ENCODE assay signal across 8 cellular contexts in genomic region chr1:23800396-23801337, GRCh38. TPM values are rescaled to one million over a fixed set of nuclear protein-coding genes. Genes with fewer than 3 reads are reported as not detected.
DNase-seq lines count a peak whose midpoint lies in the region; ATAC-seq and TF ChIP-seq lines count a peak whose summit lies in the region.

GALE (minus strand) TSS chr1:23800754; CDS start chr1:23799007, 1,747 bp downstream.

- peaks cover 14% of the 10 kb centered on the region for H3K4me1 Mint-ChIP-seq in activated CD4-positive, alpha-beta memory T cell treated with anti-CD3 and anti-CD28 coated beads for 36 hours (ENCODE audit: low read depth)

- 0 to 1% methylated on average over 44 to 46 of the region's 83 CpGs for WGBS in lower leg skin, 2 donors

- H3K27ac Mint-ChIP-seq in activated CD4-positive, alpha-beta memory T cell treated with anti-CD3 and anti-CD28 coated beads for 36 hours, result peak within 1 kb of the TSS; percentile 90

- CTCF ChIA-PET in BJ (lab: Yijun Ruan, JAX), result interaction anchor here (1.0 to 4.6 kb wide), 6 partner anchors 10 to 116 kb away, joined by 3 to 38 read pairs (median 5); partner anchors contain the start of gene FUCA1
- CTCF ChIA-PET in activated CD4-positive, alpha-beta memory T cell treated with anti-CD3 and anti-CD28 coated beads for 36 hours (lab: Charles Lee), result interaction anchor here (0.8 to 6.5 kb wide), 7 partner anchors 9 to 116 kb away, joined by 3 to 39 read pairs (median 3); partner anchors contain the start of gene LYPLA2

- no peaks in the 10 kb centered on the region for H3K9me3 Mint-ChIP-seq in activated CD4-positive, alpha-beta memory T cell treated with anti-CD3 and anti-CD28 coated beads for 36 hours

- peaks cover 15% of the 10 kb centered on the region for H3K36me3 Mint-ChIP-seq in activated CD4-positive, alpha-beta memory T cell treated with anti-CD3 and anti-CD28 coated beads for 36 hours

- peak within 1 kb of the TSS; percentile 75 for H3K4me3 ChIP-seq in BJ (ENCODE audit: low read depth, low read length)
- peak within 1 kb of the TSS; percentile 71 for H3K4me3 ChIP-seq in lower leg skin (ENCODE audit: low read depth, poor library complexity, severe bottlenecking)

- no peaks in the 10 kb centered on the region for H3K27me3 ChIP-seq in BJ (ENCODE audit: control insufficient read depth, insufficient read depth, low read length)

- DNase-seq in BJ (ENCODE audit: low read depth), result peak; percentile 60
- DNase-seq in NCI-H82 (lab: John Stamatoyannopoulos, UW), result peak; percentile 97
- DNase-seq in activated CD4-positive, alpha-beta memory T cell treated with anti-CD3 and anti-CD28 coated beads for 36 hours, result peak; percentile 98
- DNase-seq in dermis microvascular lymphatic vessel endothelial cell (ENCODE audit: low read depth in 2 of 2), result peak; percentile 89 to 96
- DNase-seq in lower leg skin (ENCODE audit: low spot score in 2 of 2), result peak; percentile 96 to 99
- DNase-seq in stimulated activated CD4-positive, alpha-beta T cell treated with anti-CD3 and anti-CD28 coated beads, Interleukin-4, amount 100 ng/mL, for 4 hours, result peak; percentile 97 to 99

- peak in 1 of 2 donors; percentile 21 for TF ChIP-seq POLR2A in lower leg skin (IDR thresholded peaks at IDR 0.05)

- H3K36me3 ChIP-seq in BJ (ENCODE audit: control insufficient read depth, insufficient read depth, low read length), result peaks cover 6% of the 10 kb centered on the region

- TF ChIP-seq CTCF in BJ (IDR thresholded peaks at IDR 0.05; ENCODE audit: insufficient read depth, low read depth, low read length) (no peak), lower leg skin (IDR thresholded peaks at IDR 0.05) (no peak)

- peak within 1 kb of the TSS; percentile 94 for H3K4me3 Mint-ChIP-seq in activated CD4-positive, alpha-beta memory T cell treated with anti-CD3 and anti-CD28 coated beads for 36 hours

- POLR2A ChIA-PET in BJ (lab: Charles Lee), result no interaction called here
- POLR2A ChIA-PET in activated CD4-positive, alpha-beta memory T cell treated with anti-CD3 and anti-CD28 coated beads for 36 hours (lab: Charles Lee), result interaction anchor here (0.6 to 4.0 kb wide), 10 partner anchors 10 to 104 kb away, joined by 3 to 20 read pairs (median 4); partner anchors contain the start of genes HMGCL, LYPLA2 and PITHD1

- H3K27me3 Mint-ChIP-seq in activated CD4-positive, alpha-beta memory T cell treated with anti-CD3 and anti-CD28 coated beads for 36 hours, result no peaks in the 10 kb centered on the region

- intact Hi-C loops in activated CD4-positive, alpha-beta memory T cell treated with anti-CD3 and anti-CD28 coated beads for 36 hours (cut with micrococcal nuclease), result loop anchor here (1.0 kb wide), 4 partner anchors 9 to 180 kb away; partner anchors contain the start of genes LYPLA2, PITHD1, PNRC2 and SRSF10
- intact Hi-C loops in lower leg skin (cut with DNase I; ENCODE audit: low total_unique reads), result no loop called here

- ATAC-seq in GM19372 (IDR thresholded peaks at IDR 0.05; ENCODE audit: low read depth, unreplicated experiment), result peak; percentile 85
- peak; percentile 71 for ATAC-seq in HG03565 (IDR thresholded peaks at IDR 0.05; ENCODE audit: unreplicated experiment)

RNA-seq across cellular contexts. Expression of gene GALE, which starts in this region (rescaled TPM):
- polyA plus RNA-seq in BJ (2011; rRNA removed), result 23.8 and 36.1 TPM in 2 replicates
- 10.5 and 17.6 TPM in 2 replicates for polyA minus RNA-seq in BJ (2011; rRNA and poly(A)+ RNA removed)
- 10 to 100 TPM; 49.4 to 54.9 TPM for total RNA-seq in activated CD4-positive, alpha-beta memory T cell treated with anti-CD3 and anti-CD28 coated beads for 36 hours
- total RNA-seq in dermis microvascular lymphatic vessel endothelial cell, result 19.6 and 25.8 TPM in 2 replicates
- 10 to 100 TPM; 12.8 to 39.3 (median 29.5) TPM for total RNA-seq in lower leg skin

Comparison
In these comparisons a context has a peak if more than half of its experiments do, and no peak if none do; other contexts are left out.
1. Peak in every context shown above with its lines: DNase-seq, ATAC-seq and H3K4me3 ChIP-seq.